In genomic region chr3:135136361-135137100, GRCh38 we compare ENCODE assay signal across 3 cellular contexts.
TF ChIP-seq lines count a peak whose summit lies in the region.

No MANE protein-coding gene starts in this region.

TF ChIP-seq in SK-N-SH, 30 proteins besides CTCF, POLR2A, EP300 and RAD21 (continued from another document):
- TF ChIP-seq ZBTB33 (IDR thresholded peaks at IDR 0.05; ENCODE audit: borderline replicate concordance, low read depth), result no peak

TF ChIP-seq in SK-N-SH treated with all-trans-retinoic acid at 6 μM for 48 hours, 23 proteins besides CTCF, POLR2A, EP300 and RAD21:
- TF ChIP-seq CSRNP3 (CRISPR knock-in tag; IDR thresholded peaks at IDR 0.05), result no peak
TF ChIP-seq in SK-N-SH treated with all-trans-retinoic acid at 6 μM for 48 hours: peak in this region for 0.

TF ChIP-seq in GM12878, 131 proteins besides CTCF, POLR2A, EP300 and RAD21 (continued from another document):
- no peak for TF ChIP-seq REST (IDR thresholded peaks at IDR 0.05; ENCODE audit: low read depth, low read length)
- no peak for TF ChIP-seq ZSCAN29 (IDR thresholded peaks at IDR 0.05)
- TF ChIP-seq CREB1 (IDR thresholded peaks at IDR 0.05; ENCODE audit: low read depth), result no peak
- no peak for TF ChIP-seq ZZZ3 (IDR thresholded peaks at IDR 0.05; ENCODE audit: control insufficient read depth, insufficient read length, low read depth)
